1 cellular context compared by ENCODE assay signal in genomic region chr9:32631991-32632390, GRCh38.
TF ChIP-seq lines count a peak whose summit lies in the region.

No MANE protein-coding gene starts in this region.

TF ChIP-seq in K562, 482 proteins besides CTCF, POLR2A, EP300 and RAD21 (continued from another document and continues in another):
- TF ChIP-seq ZNF143 (CRISPR knock-in tag; IDR thresholded peaks at IDR 0.05) (no peak), MCM5 (IDR thresholded peaks at IDR 0.05; ENCODE audit: low read depth) (no peak), ZNF318 (IDR thresholded peaks at IDR 0.05; ENCODE audit: borderline replicate concordance in 1 of 2, low read depth in 1 of 2) (peak in 1 of 2 experiments; percentile 46; a peak in 1 of 4 replicates), NR1H2 (CRISPR knock-in tag; IDR thresholded peaks at IDR 0.05) (no peak), TAF7 (tag; IDR thresholded peaks at IDR 0.05) (no peak), RBM22 (IDR thresholded peaks at IDR 0.05; ENCODE audit: low read depth, low read length, poor library complexity, severe bottlenecking) (no peak), ZNF583 (CRISPR knock-in tag; IDR thresholded peaks at IDR 0.05) (no peak), SUPT5H (IDR thresholded peaks at IDR 0.05) (no peak), PRMT5 (CRISPR knock-in tag; IDR thresholded peaks at IDR 0.05) (no peak), ZNF507 (tag; conservative IDR thresholded peaks at IDR 0.05) (no peak), BRD9 (IDR thresholded peaks at IDR 0.05; ENCODE audit: low read depth, partially characterized antibody) (no peak), NEUROD1 (IDR thresholded peaks at IDR 0.05; ENCODE audit: borderline replicate concordance, low read depth, low read length, partially characterized antibody) (no peak), SNRNP70 (optimal IDR thresholded peaks at IDR 0.05; ENCODE audit: low read depth, low read length) (no peak), GTF3C2 (IDR thresholded peaks at IDR 0.05; ENCODE audit: borderline replicate concordance, extremely low read depth, insufficient read length) (no peak), ETV5 (CRISPR knock-in tag; IDR thresholded peaks at IDR 0.05; ENCODE audit: low read depth) (no peak), HNRNPH1 (optimal IDR thresholded peaks at IDR 0.05; ENCODE audit: low read depth, low read length) (no peak), HNRNPL (IDR thresholded peaks at IDR 0.05; ENCODE audit: low read depth, low read length) (no peak), GATAD2B (IDR thresholded peaks at IDR 0.05; ENCODE audit: borderline replicate concordance) (no peak), ATF2 (CRISPR knock-in tag; IDR thresholded peaks at IDR 0.05) (no peak), SPI1 (IDR thresholded peaks at IDR 0.05; ENCODE audit: borderline replicate concordance, low read depth, low read length) (no peak), ZNF431 (CRISPR knock-in tag; IDR thresholded peaks at IDR 0.05) (no peak), ZNF398 (CRISPR knock-in tag; IDR thresholded peaks at IDR 0.05) (no peak), ZNF408 (CRISPR knock-in tag; IDR thresholded peaks at IDR 0.05; ENCODE audit: low read depth) (no peak), ZNF324 (CRISPR knock-in tag; IDR thresholded peaks at IDR 0.05) (no peak), MCM3 (IDR thresholded peaks at IDR 0.05) (no peak), CREM (IDR thresholded peaks at IDR 0.05; ENCODE audit: low read depth) (0 out of 2 replicates have a peak, but pooled peaks have one; percentile 8), SRF (CRISPR knock-in tag; IDR thresholded peaks at IDR 0.05) (no peak), HSF4 (CRISPR knock-in tag; IDR thresholded peaks at IDR 0.05; ENCODE audit: borderline replicate concordance) (no peak), PCBP1 (IDR thresholded peaks at IDR 0.05; ENCODE audit: low read depth, low read length, poor library complexity, severe bottlenecking) (no peak), KAT2B (IDR thresholded peaks at IDR 0.05; ENCODE audit: low read depth, low read length) (no peak), C11orf30 (IDR thresholded peaks at IDR 0.05; ENCODE audit: low read depth) (no peak), NCOR1 (IDR thresholded peaks at IDR 0.05) (peak; percentile 43; the same call in 1 of the 2 replicates), ID3 (CRISPR knock-in tag; IDR thresholded peaks at IDR 0.05) (no peak), ID3 (tag; IDR thresholded peaks at IDR 0.05) (no peak), ZNF277 (CRISPR knock-in tag; IDR thresholded peaks at IDR 0.05; ENCODE audit: borderline replicate concordance) (no peak), BHLHE40 (IDR thresholded peaks at IDR 0.05; ENCODE audit: low read length) (peak; percentile 65), FOXP1 (CRISPR knock-in tag; IDR thresholded peaks at IDR 0.05) (no peak), CEBPG (CRISPR knock-in tag; IDR thresholded peaks at IDR 0.05) (no peak), CEBPG (tag; conservative IDR thresholded peaks at IDR 0.05 in 1 of 2, IDR thresholded peaks at IDR 0.05 in 1 of 2) (no peak), USF2 (CRISPR knock-in tag; IDR thresholded peaks at IDR 0.05) (peak; percentile 31), CBFA2T3 (IDR thresholded peaks at IDR 0.05) (peak; percentile 79), IRF9 (tag; IDR thresholded peaks at IDR 0.05) (no peak), WHSC1 (IDR thresholded peaks at IDR 0.05; ENCODE audit: low read length) (no peak), SAFB (IDR thresholded peaks at IDR 0.05; ENCODE audit: borderline replicate concordance, low read depth, low read length) (no peak), TGIF2 (CRISPR knock-in tag; IDR thresholded peaks at IDR 0.05) (no peak), BRF1 (IDR thresholded peaks at IDR 0.05; ENCODE audit: borderline replicate concordance, extremely low read depth, insufficient read length) (no peak), ELK1 (CRISPR knock-in tag; IDR thresholded peaks at IDR 0.05) (no peak), RBFOX2 (IDR thresholded peaks at IDR 0.05; ENCODE audit: low read depth, low read length) (no peak)
